1 cellular context compared by ENCODE assay signal in the genomic region with DNA sequence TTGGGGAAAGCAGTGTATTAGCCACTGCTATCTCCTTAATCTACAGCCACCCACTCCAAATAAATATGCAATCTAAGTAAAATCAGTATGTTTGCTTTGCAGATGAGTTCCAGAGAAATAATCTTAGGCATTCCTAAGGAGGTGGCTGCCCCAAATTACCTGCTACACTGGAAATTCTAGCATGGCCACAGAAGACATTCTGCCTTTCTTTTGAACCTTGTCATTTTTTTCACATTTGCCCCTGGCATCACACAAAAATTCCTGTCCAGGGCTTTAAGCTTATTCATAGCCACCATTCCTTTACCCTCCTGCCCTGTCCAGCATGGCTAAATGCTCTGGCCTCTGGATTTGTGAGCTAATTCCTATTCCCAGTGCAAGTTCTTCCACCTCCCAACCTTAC.
TF ChIP-seq lines count a peak whose summit lies in the region.

No MANE protein-coding gene starts in this region.

TF ChIP-seq in H1, 55 proteins besides CTCF, POLR2A, EP300 and RAD21:
- TF ChIP-seq, protein P1, sequence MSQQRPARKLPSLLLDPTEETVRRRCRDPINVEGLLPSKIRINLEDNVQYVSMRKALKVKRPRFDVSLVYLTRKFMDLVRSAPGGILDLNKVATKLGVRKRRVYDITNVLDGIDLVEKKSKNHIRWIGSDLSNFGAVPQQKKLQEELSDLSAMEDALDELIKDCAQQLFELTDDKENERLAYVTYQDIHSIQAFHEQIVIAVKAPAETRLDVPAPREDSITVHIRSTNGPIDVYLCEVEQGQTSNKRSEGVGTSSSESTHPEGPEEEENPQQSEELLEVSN (IDR thresholded peaks at IDR 0.05), result no peak
- TF ChIP-seq SIX5 (IDR thresholded peaks at IDR 0.05; ENCODE audit: low read depth, low read length), result no peak
- no peak for TF ChIP-seq GTF2F1 (IDR thresholded peaks at IDR 0.05; ENCODE audit: borderline replicate concordance, low read depth, low read length)
- TF ChIP-seq, protein P2, sequence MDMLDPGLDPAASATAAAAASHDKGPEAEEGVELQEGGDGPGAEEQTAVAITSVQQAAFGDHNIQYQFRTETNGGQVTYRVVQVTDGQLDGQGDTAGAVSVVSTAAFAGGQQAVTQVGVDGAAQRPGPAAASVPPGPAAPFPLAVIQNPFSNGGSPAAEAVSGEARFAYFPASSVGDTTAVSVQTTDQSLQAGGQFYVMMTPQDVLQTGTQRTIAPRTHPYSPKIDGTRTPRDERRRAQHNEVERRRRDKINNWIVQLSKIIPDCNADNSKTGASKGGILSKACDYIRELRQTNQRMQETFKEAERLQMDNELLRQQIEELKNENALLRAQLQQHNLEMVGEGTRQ (IDR thresholded peaks at IDR 0.05; ENCODE audit: low read length), result no peak
- TF ChIP-seq SUZ12 (IDR thresholded peaks at IDR 0.05; ENCODE audit: low read length), result no peak
